11 cellular contexts compared by ENCODE assay signal in the genomic region with DNA sequence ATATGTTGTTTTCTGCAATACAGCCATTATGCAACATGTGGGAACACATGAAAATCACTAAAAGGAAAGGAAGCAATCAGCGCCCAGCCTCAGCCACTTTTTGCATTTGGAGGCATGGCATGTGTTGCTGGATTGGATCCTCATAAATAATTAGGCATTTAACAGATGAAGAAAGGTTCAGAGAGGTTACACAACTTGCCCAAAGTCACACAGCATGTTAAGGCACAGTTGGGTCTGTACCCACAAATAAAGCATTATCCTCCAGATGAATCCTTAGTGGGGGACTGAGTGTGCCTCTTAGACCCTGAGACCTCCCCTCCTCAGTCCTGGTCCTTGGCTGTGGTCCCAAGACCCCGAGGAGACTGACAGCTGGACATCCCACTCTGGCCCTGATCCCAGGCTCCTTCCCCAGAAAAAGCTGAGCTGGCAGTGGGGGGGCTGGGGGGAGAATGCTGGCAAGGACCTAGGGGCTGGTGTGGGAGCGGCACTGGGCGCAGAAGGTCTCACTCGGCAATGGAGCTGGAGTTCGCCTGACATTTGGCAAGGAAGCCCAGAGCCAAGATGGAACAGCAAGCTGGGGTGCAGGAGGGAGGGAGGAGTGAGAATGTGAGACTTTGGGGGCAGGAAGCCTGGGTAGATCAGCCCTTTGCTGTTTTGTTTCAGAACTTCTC. TPM values are rescaled to one million over a fixed set of nuclear protein-coding genes. Genes with fewer than 3 reads are reported as not detected.
A peak's percentile ranks its signal among the peaks of the same experiment; 100 is the strongest.
DNase-seq lines count a peak whose midpoint lies in the region; ATAC-seq and TF ChIP-seq lines count a peak whose summit lies in the region.
"Had no signal": no experiment of that assay in that cellular context is flagged by ENCODE, and none has a peak within 500 bp of the region (broad histone marks: within the 10 kb centered on the region; RNA-seq: fewer than 3 reads in every experiment).

No MANE protein-coding gene starts in this region.

- no peaks in the 10 kb centered on the region for H3K27me3 ChIP-seq in breast epithelium

- intact Hi-C loops in breast epithelium (cut with DNase I; ENCODE audit: low total_unique reads): loop anchor here (10.0 kb wide), 1 partner anchor 480 kb away; no protein-coding TSS in a partner anchor
- intact Hi-C loops in MCF 10A (cut with micrococcal nuclease): no loop called here

- H3K27me3 Mint-ChIP-seq in MCF 10A (ENCODE audit: insufficient read depth, unreplicated experiment) (no peaks in the 10 kb centered on the region), type B pancreatic cell (no peaks in the 10 kb centered on the region)
- H3K27me3 Mint-ChIP-seq in activated naive CD8-positive, alpha-beta T cell treated with anti-CD3 and anti-CD28 coated beads, Interleukin-2, amount 10 ng/mL, durations not matched to agents 7 days and 5 days: no peaks in the 10 kb centered on the region

- no peak overlapping the region for H3K27ac Mint-ChIP-seq in MCF 10A (ENCODE audit: low read depth, unreplicated experiment)
- peak overlapping the region; percentile 88 for H3K27ac Mint-ChIP-seq in activated naive CD8-positive, alpha-beta T cell treated with anti-CD3 and anti-CD28 coated beads, Interleukin-2, amount 10 ng/mL, durations not matched to agents 7 days and 5 days
- peak overlapping the region; percentile 29 for H3K27ac Mint-ChIP-seq in type B pancreatic cell

- H3K9me3 ChIP-seq in breast epithelium (no peaks in the 10 kb centered on the region), mesodermal cell (ENCODE audit: control insufficient read depth, low read length) (no peaks in the 10 kb centered on the region)

- no peak for ATAC-seq in activated naive CD8-positive, alpha-beta T cell treated with anti-CD3 and anti-CD28 coated beads, Interleukin-2, amount 10 ng/mL, durations not matched to agents 7 days and 5 days (ENCODE audit: low read depth)
- ATAC-seq in GM21367 (IDR thresholded peaks at IDR 0.05; ENCODE audit: unreplicated experiment): no peak

- H3K4me3 Mint-ChIP-seq in MCF 10A (ENCODE audit: unreplicated experiment): no peak overlapping the region
- peak overlapping the region; percentile 74 for H3K4me3 Mint-ChIP-seq in activated naive CD8-positive, alpha-beta T cell treated with anti-CD3 and anti-CD28 coated beads, Interleukin-2, amount 10 ng/mL, durations not matched to agents 7 days and 5 days
- peak overlapping the region; percentile 65 for H3K4me3 Mint-ChIP-seq in type B pancreatic cell

- H3K4me3 ChIP-seq in breast epithelium (peak overlapping the region in 2 of 3 donors; percentile 4 to 38), mesodermal cell (ENCODE audit: extremely low read depth, insufficient read depth, low read length, poor library complexity, severe bottlenecking) (no peak overlapping the region)

- no peak for DNase-seq in breast epithelium (ENCODE audit: low spot score in 2 of 2)
- DNase-seq in MCF 10A (ENCODE audit: unreplicated experiment): no peak
- no peak for DNase-seq in activated naive CD8-positive, alpha-beta T cell treated with anti-CD3 and anti-CD28 coated beads, Interleukin-2, amount 10 ng/mL, durations not matched to agents 7 days and 5 days
- no peak for DNase-seq in type B pancreatic cell (ENCODE audit: extremely low spot score, unreplicated experiment)
- no peak for DNase-seq in GM19238 (ENCODE audit: insufficient read length, low spot score)
- no peak for DNase-seq in NCI-H524 (lab: John Stamatoyannopoulos, UW)
- DNase-seq: activated effector memory CD4-positive, alpha-beta T cell treated with anti-CD3 and anti-CD28 coated beads, Interleukin-2, amount 50 U/mL, for 16 hours; NCI-H524 treated with DMSO at 0.1 percent for 48 hours had no signal

- 86 to 96% methylated on average over 4 to 5 of the region's 6 CpGs for WGBS in mesodermal cell (ENCODE audit: insufficient coverage in 2 of 2), 2 experiments

- BruUV-seq in MCF 10A (replicated peaks; lab: Mats Ljungman, UMichigan): no TSS peak

- TF ChIP-seq CTCF in breast epithelium (IDR thresholded peaks at IDR 0.05) (no peak), MCF 10A (IDR thresholded peaks at IDR 0.05; ENCODE audit: unreplicated experiment) (no peak), type B pancreatic cell (conservative IDR thresholded peaks at IDR 0.05) (no peak)

- H3K4me1 Mint-ChIP-seq in MCF 10A (ENCODE audit: insufficient read depth, unreplicated experiment) (peaks cover 9% of the 10 kb centered on the region), type B pancreatic cell (ENCODE audit: unreplicated experiment) (peaks cover 38% of the 10 kb centered on the region)
- peaks cover 48% of the 10 kb centered on the region for H3K4me1 Mint-ChIP-seq in activated naive CD8-positive, alpha-beta T cell treated with anti-CD3 and anti-CD28 coated beads, Interleukin-2, amount 10 ng/mL, durations not matched to agents 7 days and 5 days

- no peaks in the 10 kb centered on the region for H3K36me3 ChIP-seq in breast epithelium
- no peaks in the 10 kb centered on the region for H3K36me3 ChIP-seq in mesodermal cell (ENCODE audit: control insufficient read depth, insufficient read depth, low read length)

- H3K9me3 Mint-ChIP-seq in MCF 10A (ENCODE audit: unreplicated experiment) (no peaks in the 10 kb centered on the region), type B pancreatic cell (no peaks in the 10 kb centered on the region)
- H3K9me3 Mint-ChIP-seq in activated naive CD8-positive, alpha-beta T cell treated with anti-CD3 and anti-CD28 coated beads, Interleukin-2, amount 10 ng/mL, durations not matched to agents 7 days and 5 days: no peaks in the 10 kb centered on the region

- H3K27ac ChIP-seq in breast epithelium (peak overlapping the region; percentile 65 to 85), mesodermal cell (ENCODE audit: low read depth, low read length, severe bottlenecking) (peak overlapping the region; percentile 10)
- H3K27ac ChIP-seq: C4-2B had no signal

- no peak for TF ChIP-seq POLR2A in breast epithelium (IDR thresholded peaks at IDR 0.05)

- H3K36me3 Mint-ChIP-seq in MCF 10A (ENCODE audit: insufficient read depth, unreplicated experiment) (peaks cover 7% of the 10 kb centered on the region), type B pancreatic cell (no peaks in the 10 kb centered on the region)
- peaks cover 26% of the 10 kb centered on the region for H3K36me3 Mint-ChIP-seq in activated naive CD8-positive, alpha-beta T cell treated with anti-CD3 and anti-CD28 coated beads, Interleukin-2, amount 10 ng/mL, durations not matched to agents 7 days and 5 days

- peaks cover 6 to 23% of the 10 kb centered on the region in 2 donors for H3K4me1 ChIP-seq in breast epithelium
- H3K4me1 ChIP-seq in mesodermal cell (ENCODE audit: control insufficient read depth, insufficient read depth, low read length, poor library complexity, severe bottlenecking): no peaks in the 10 kb centered on the region

- CTCF ChIA-PET in MCF 10A (lab: Yijun Ruan, JAX): interaction anchor here (0.6 to 3.7 kb wide), 7 partner anchors 10 to 1039 kb away, joined by 3 to 23 read pairs (median 4); no protein-coding TSS in a partner anchor

- POLR2A ChIA-PET in MCF 10A (lab: Yijun Ruan, JAX): interaction anchor here (0.6 to 0.9 kb wide), 3 partner anchors 9 to 192 kb away, joined by 3 read pairs; no protein-coding TSS in a partner anchor
- POLR2A ChIA-PET in activated naive CD8-positive, alpha-beta T cell treated with anti-CD3 and anti-CD28 coated beads, Interleukin-2, amount 10 ng/mL, durations not matched to agents 7 days and 5 days (lab: Charles Lee): interaction anchor here (0.6 to 5.1 kb wide), 9 partner anchors 8 to 31 kb away, joined by 3 to 139 read pairs (median 4); partner anchors contain the start of gene AKNA

RNA-seq across cellular contexts. Expression of gene AKNA, which starts 6.9 kb away (rescaled TPM):
- total RNA-seq in breast epithelium (10 to 100 TPM; 20.1 to 52.0 (median 35.7) TPM), MCF 10A (2022) (10.7 and 10.9 TPM in 2 replicates), type B pancreatic cell (ENCODE audit: low replicate concordance) (11.5 and 14.0 TPM in 2 replicates)
- total RNA-seq in activated naive CD8-positive, alpha-beta T cell treated with anti-CD3 and anti-CD28 coated beads, Interleukin-2, amount 10 ng/mL, durations not matched to agents 7 days and 5 days: 100 to 1,000 TPM; 482 to 492 TPM
- polyA plus RNA-seq in mesodermal cell (2013, experiment 1 of 2): 16.7 TPM
- polyA plus RNA-seq in mesodermal cell (2013, experiment 2 of 2): 14.3 TPM

Comparison
In these comparisons a context has a peak if more than half of its experiments do, and no peak if none do; other contexts are left out.
1. RNA of gene AKNA, which starts 6.9 kb away (total RNA-seq): 482 to 492 TPM in activated naive CD8-positive, alpha-beta T cell treated with anti-CD3 and anti-CD28 coated beads, Interleukin-2, amount 10 ng/mL, durations not matched to agents 7 days and 5 days; 20.1 to 52.0 TPM in breast epithelium, 11.5 to 14.0 TPM in type B pancreatic cell and 10.7 to 10.9 TPM in MCF 10A; every median in the first group is over 4 times any median in the second.